In genomic region chr16:22360963-22361659, GRCh38 we compare ENCODE assay signal across 14 cellular contexts. TPM values are rescaled to one million over a fixed set of nuclear protein-coding genes. Genes with fewer than 3 reads are reported as not detected.
DNase-seq lines count a peak whose midpoint lies in the region; ATAC-seq and TF ChIP-seq lines count a peak whose summit lies in the region.
"Had no signal": no experiment of that assay in that cellular context is flagged by ENCODE, and none has a peak within 500 bp of the region (broad histone marks: within the 10 kb centered on the region; RNA-seq: fewer than 3 reads in every experiment).

No MANE protein-coding gene starts in this region.

- TF ChIP-seq CTCF in brain microvascular endothelial cell (IDR thresholded peaks at IDR 0.05; ENCODE audit: low read depth, low read length, missing control alignments), result no peak

- no peaks in the 10 kb centered on the region for H3K9me3 ChIP-seq in trophoblast cell (ENCODE audit: insufficient read depth, low read depth, low read length)

- H4K12ac ChIP-seq in trophoblast cell (ENCODE audit: low read depth, low read length), result no peak overlapping the region

- no peaks in the 10 kb centered on the region for H3K27me3 ChIP-seq in trophoblast cell (ENCODE audit: insufficient read depth, low read length)
- no peaks in the 10 kb centered on the region for H3K27me3 ChIP-seq in brain microvascular endothelial cell (replicated peaks)
- H3K27me3 ChIP-seq: foreskin keratinocyte had no signal

- no peak overlapping the region for H3K27ac ChIP-seq in trophoblast cell (ENCODE audit: low read depth, low read length)
- H3K27ac ChIP-seq in brain microvascular endothelial cell, result no peak overlapping the region
- H3K27ac ChIP-seq: foreskin keratinocyte, VCaP had no signal

- peak overlapping the region; percentile 24 for H4K91ac ChIP-seq in trophoblast cell (ENCODE audit: low read depth, low read length)

- peaks cover 0 to 1% of the 10 kb centered on the region in 2 experiments for H3K4me1 ChIP-seq in trophoblast cell (ENCODE audit: control insufficient read depth in 1 of 2, insufficient read depth in 2 of 2, low read length in 2 of 2)

- no peak overlapping the region for H3K4ac ChIP-seq in trophoblast cell (ENCODE audit: low read depth, low read length)

- H3K4me2 ChIP-seq in trophoblast cell (ENCODE audit: low read length), result no peak overlapping the region

- no peaks in the 10 kb centered on the region for H3K79me2 ChIP-seq in trophoblast cell (ENCODE audit: control insufficient read depth, insufficient read depth, low read length, poor library complexity)

- no CpG with 5 or more reads among the region's 8 CpGs for WGBS in trophoblast cell (ENCODE audit: extremely low coverage, insufficient coverage, insufficient read length)

- no peaks in the 10 kb centered on the region for H3K9me3 Mint-ChIP-seq in activated CD4-positive, alpha-beta T cell treated with anti-CD3 and anti-CD28 coated beads for 36 hours (ENCODE audit: low read depth)
- peaks cover 1% of the 10 kb centered on the region for H3K9me3 Mint-ChIP-seq in activated naive CD8-positive, alpha-beta T cell treated with anti-CD3 and anti-CD28 coated beads, Interleukin-2, amount 50 U/mL, for 24 hours
- H3K9me3 Mint-ChIP-seq: memory B cell had no signal

- H3K36me3 Mint-ChIP-seq in activated CD4-positive, alpha-beta T cell treated with anti-CD3 and anti-CD28 coated beads for 36 hours (ENCODE audit: low read depth), result peaks cover 48% of the 10 kb centered on the region
- H3K36me3 Mint-ChIP-seq in activated naive CD8-positive, alpha-beta T cell treated with anti-CD3 and anti-CD28 coated beads, Interleukin-2, amount 50 U/mL, for 24 hours (ENCODE audit: low read depth), result peaks cover 56% of the 10 kb centered on the region

- no peaks in the 10 kb centered on the region for H3K27me3 Mint-ChIP-seq in activated CD4-positive, alpha-beta T cell treated with anti-CD3 and anti-CD28 coated beads for 36 hours
- H3K27me3 Mint-ChIP-seq in activated naive CD8-positive, alpha-beta T cell treated with anti-CD3 and anti-CD28 coated beads, Interleukin-2, amount 50 U/mL, for 24 hours, result no peaks in the 10 kb centered on the region
- H3K27me3 Mint-ChIP-seq: memory B cell had no signal

- DNase-seq in activated CD4-positive, alpha-beta T cell treated with anti-CD3 and anti-CD28 coated beads for 36 hours, result peak; percentile 24
- no peak for DNase-seq in activated CD4-positive, alpha-beta T cell treated with anti-CD3 and anti-CD28 coated beads for 4 hours
- DNase-seq in HT-29 (ENCODE audit: low spot score), result peak; percentile 12
- no peak for DNase-seq in activated naive CD8-positive, alpha-beta T cell treated with anti-CD3 and anti-CD28 coated beads, Interleukin-2, amount 50 U/mL, for 24 hours
- DNase-seq in trophoblast cell, result no peak
- no peak for DNase-seq in brain microvascular endothelial cell
- DNase-seq: effector memory CD4-positive, alpha-beta T cell; foreskin keratinocyte; nucleus accumbens; small intestine had no signal

- H3K4me3 Mint-ChIP-seq in activated CD4-positive, alpha-beta T cell treated with anti-CD3 and anti-CD28 coated beads for 36 hours, result no peak overlapping the region
- no peak overlapping the region for H3K4me3 Mint-ChIP-seq in activated naive CD8-positive, alpha-beta T cell treated with anti-CD3 and anti-CD28 coated beads, Interleukin-2, amount 50 U/mL, for 24 hours
- H3K4me3 Mint-ChIP-seq: memory B cell had no signal

- peak overlapping the region; percentile 23 for H4K8ac ChIP-seq in trophoblast cell (ENCODE audit: low read depth, low read length)

- H2BK120ac ChIP-seq in trophoblast cell (ENCODE audit: insufficient read depth, low read length, poor library complexity), result no peak overlapping the region

- CTCF ChIA-PET in activated CD4-positive, alpha-beta T cell treated with anti-CD3 and anti-CD28 coated beads for 36 hours (lab: Charles Lee), result interaction anchor here (0.6 to 2.3 kb wide), 4 partner anchors 10 to 1447 kb away, joined by 3 to 8 read pairs (median 3); no protein-coding TSS in a partner anchor

- peak overlapping the region; percentile 49 for H2BK12ac ChIP-seq in trophoblast cell (ENCODE audit: low read length)

- H3K4me3 ChIP-seq in trophoblast cell (ENCODE audit: low read depth, low read length), result no peak overlapping the region
- H3K4me3 ChIP-seq in brain microvascular endothelial cell (ENCODE audit: low read depth, low read length), result no peak overlapping the region

- H3K79me1 ChIP-seq in trophoblast cell (ENCODE audit: low read length), result no peaks in the 10 kb centered on the region

- H3K18ac ChIP-seq in trophoblast cell (ENCODE audit: low read length), result no peak overlapping the region

- H3K27ac Mint-ChIP-seq in activated CD4-positive, alpha-beta T cell treated with anti-CD3 and anti-CD28 coated beads for 36 hours, result peak overlapping the region; percentile 75
- peak overlapping the region; percentile 77 for H3K27ac Mint-ChIP-seq in activated naive CD8-positive, alpha-beta T cell treated with anti-CD3 and anti-CD28 coated beads, Interleukin-2, amount 50 U/mL, for 24 hours
- H3K27ac Mint-ChIP-seq: memory B cell had no signal

- H3K9ac ChIP-seq in trophoblast cell (ENCODE audit: low read length), result no peak overlapping the region

- H3K4me1 Mint-ChIP-seq in activated CD4-positive, alpha-beta T cell treated with anti-CD3 and anti-CD28 coated beads for 36 hours, result peaks cover 65% of the 10 kb centered on the region
- peaks cover 75% of the 10 kb centered on the region for H3K4me1 Mint-ChIP-seq in activated naive CD8-positive, alpha-beta T cell treated with anti-CD3 and anti-CD28 coated beads, Interleukin-2, amount 50 U/mL, for 24 hours

- H3K14ac ChIP-seq in trophoblast cell (ENCODE audit: low read length), result no peak overlapping the region

- H2BK5ac ChIP-seq in trophoblast cell (ENCODE audit: low read depth, low read length, poor library complexity), result no peak overlapping the region

- intact Hi-C loops in activated CD4-positive, alpha-beta T cell treated with anti-CD3 and anti-CD28 coated beads for 36 hours (cut with DNase I, micrococcal nuclease), result no loop called here

- H3K23ac ChIP-seq in trophoblast cell (ENCODE audit: low read length), result no peak overlapping the region

- in situ Hi-C loops in brain microvascular endothelial cell (cut with HindIII; ENCODE audit: low pct_ligation_motif_present, low sequenced_read_pairs), result no loop called here

- H2AFZ ChIP-seq in trophoblast cell (ENCODE audit: insufficient read depth, low read length, poor library complexity), result no peak overlapping the region

- H2AK5ac ChIP-seq in trophoblast cell (ENCODE audit: low read length), result no peak overlapping the region

- H3K36me3 ChIP-seq in trophoblast cell (ENCODE audit: control insufficient read depth in 1 of 2, insufficient read depth in 2 of 2, low read length in 2 of 2) (peaks cover 12 to 15% of the 10 kb centered on the region in 2 experiments), brain microvascular endothelial cell (replicated peaks) (peaks cover 36% of the 10 kb centered on the region)

- POLR2A ChIA-PET in activated CD4-positive, alpha-beta T cell treated with anti-CD3 and anti-CD28 coated beads for 36 hours (lab: Charles Lee), result no interaction called here

- ATAC-seq in activated CD4-positive, alpha-beta T cell treated with anti-CD3 and anti-CD28 coated beads for 36 hours, result peak; percentile 39
- ATAC-seq in activated naive CD8-positive, alpha-beta T cell treated with anti-CD3 and anti-CD28 coated beads, Interleukin-2, amount 50 U/mL, for 24 hours, result peak; percentile 66
- no peak for ATAC-seq in HG03521 (IDR thresholded peaks at IDR 0.05; ENCODE audit: unreplicated experiment)
- ATAC-seq in GM19023 (IDR thresholded peaks at IDR 0.05; ENCODE audit: unreplicated experiment), result no peak
- ATAC-seq: foreskin keratinocyte had no signal

RNA-seq across cellular contexts. Expression of gene CDR2, which starts 13.3 kb away (rescaled TPM):
- 10 to 100 TPM; 29.5 to 33.7 TPM for total RNA-seq in activated CD4-positive, alpha-beta T cell treated with anti-CD3 and anti-CD28 coated beads for 36 hours
- total RNA-seq in HT-29 (2014; rRNA removed; shearing (Covaris generic)), result 25.8 and 31.7 TPM in 2 replicates
- 28.9 and 29.8 TPM in 2 replicates for polyA plus RNA-seq in trophoblast cell (2013)

Comparison
In these comparisons a context has a peak if more than half of its experiments do, and no peak if none do; other contexts are left out.
1. DNase-seq: peak in activated CD4-positive, alpha-beta T cell treated with anti-CD3 and anti-CD28 coated beads for 36 hours (single experiment) and HT-29 (single experiment); none in activated CD4-positive, alpha-beta T cell treated with anti-CD3 and anti-CD28 coated beads for 4 hours (0 of 2), activated naive CD8-positive, alpha-beta T cell treated with anti-CD3 and anti-CD28 coated beads, Interleukin-2, amount 50 U/mL, for 24 hours (single experiment), trophoblast cell (0 of 2) and brain microvascular endothelial cell (single experiment).
2. ATAC-seq: peak in activated CD4-positive, alpha-beta T cell treated with anti-CD3 and anti-CD28 coated beads for 36 hours (single experiment) and activated naive CD8-positive, alpha-beta T cell treated with anti-CD3 and anti-CD28 coated beads, Interleukin-2, amount 50 U/mL, for 24 hours (single experiment); none in HG03521 (single experiment) and GM19023 (single experiment).